Comparison of ENCODE assay signal across 1 cellular context in the genomic region with DNA sequence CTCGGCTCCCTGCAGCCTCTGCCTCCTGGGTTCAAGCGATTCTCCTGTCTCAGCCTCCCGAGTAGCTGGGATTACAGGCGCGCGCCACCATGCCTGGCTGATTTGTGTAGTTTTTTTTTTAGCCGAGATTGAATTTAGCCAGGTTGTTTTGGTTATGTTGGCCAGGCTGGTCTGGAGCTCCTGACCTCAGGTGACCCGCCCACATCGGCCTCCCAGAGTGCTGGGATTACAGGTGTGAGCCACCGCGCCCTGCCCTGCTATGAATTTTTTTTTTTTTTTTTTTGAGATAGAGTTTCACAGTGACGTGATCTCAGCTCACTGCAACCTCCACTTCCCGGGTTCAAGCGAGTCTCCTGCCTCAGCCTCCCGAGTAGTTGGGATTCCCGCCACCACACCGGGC.
A peak's percentile ranks its signal among the peaks of the same experiment; 100 is the strongest.
TF ChIP-seq lines count a peak whose summit lies in the region.

No MANE protein-coding gene starts in this region.

TF ChIP-seq in liver, 16 proteins besides CTCF, POLR2A, EP300 and RAD21:
- peak in 1 of 2 donors; percentile 29 for TF ChIP-seq RXRA (IDR thresholded peaks at IDR 0.05)
